28 cellular contexts compared by ENCODE assay signal in the genomic region with DNA sequence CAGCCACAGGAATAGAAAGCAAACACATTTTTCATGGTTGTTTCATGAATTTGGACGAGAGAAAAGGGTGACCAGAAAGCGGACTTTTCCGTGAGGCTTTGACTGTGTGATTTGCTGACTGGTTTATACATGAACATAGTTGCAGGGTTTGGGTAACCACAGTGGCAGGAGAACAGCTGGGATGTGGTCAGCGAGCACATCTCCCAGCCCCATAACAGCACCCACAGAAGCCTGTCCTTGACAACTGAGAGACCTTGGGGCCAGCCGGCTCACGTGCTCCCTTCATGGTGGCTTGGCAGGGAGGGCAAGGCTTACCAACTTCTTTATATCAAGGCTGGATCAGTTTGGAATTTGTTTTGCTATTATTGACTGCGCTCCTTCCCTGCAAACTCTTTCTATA. TPM values are rescaled to one million over a fixed set of nuclear protein-coding genes. Genes with fewer than 3 reads are reported as not detected.
"Had no signal": no experiment of that assay in that cellular context is flagged by ENCODE, and none has a peak within 500 bp of the region (broad histone marks: within the 10 kb centered on the region; RNA-seq: fewer than 3 reads in every experiment).

No MANE protein-coding gene starts in this region.

- H3K9me3 ChIP-seq: adrenal gland, SJSA1 had no signal

- H3K4me3 ChIP-seq: adrenal gland, SJSA1 had no signal

- ATAC-seq: activated CD4-positive, CD25-positive, alpha-beta regulatory T cell treated with anti-CD3 and anti-CD28 coated beads, Interleukin-2, amount 50 U/mL, for 24 hours; activated CD8-positive, alpha-beta T cell treated with anti-CD3 and anti-CD28 coated beads for 36 hours; activated T-cell treated with anti-CD3 and anti-CD28 coated beads, Interleukin-2, amount 50 U/mL, for 72 hours; SK-N-SH treated with all-trans-retinoic acid at 6 μM for 48 hours had no signal

- H3K4me1 ChIP-seq: adrenal gland, SJSA1 had no signal

- H3K36me3 ChIP-seq: adrenal gland, SJSA1 had no signal

- DNase-seq: activated CD4-positive, alpha-beta T cell treated with anti-CD3 and anti-CD28 coated beads for 4 hours; activated CD8-positive, alpha-beta memory T cell treated with anti-CD3 and anti-CD28 coated beads, Interleukin-2, amount 50 U/mL, for 4 hours; activated CD8-positive, alpha-beta T cell treated with anti-CD3 and anti-CD28 coated beads for 36 hours; activated gamma-delta T cell treated with Interleukin-2 at 50 U/mL for 16 hours; activated naive CD4-positive, alpha-beta T cell treated with anti-CD3 and anti-CD28 coated beads, Interleukin-2, amount 10 ng/mL, durations not matched to agents 7 days and 5 days; activated naive CD8-positive, alpha-beta T cell treated with anti-CD3 and anti-CD28 coated beads, Interleukin-2, amount 10 ng/mL, durations not matched to agents 7 days and 5 days; activated T-cell treated with anti-CD3 and anti-CD28 coated beads, Interleukin-2, amount 50 U/mL, for 72 hours; adrenal gland; anterior cingulate cortex; MM.1S; NCI-H1092 treated with DMSO at 0.1 percent for 48 hours; NCI-H1417 treated with DMSO at 0.1 percent for 48 hours; NCI-H1694; NCI-H2029; NCI-H2107; NCI-H2171 treated with DMSO at 0.1 percent for 48 hours; NCI-H226; NCI-H526; NCI-H774; Right ventricle myocardium superior; SW 1271 had no signal

- H3K27ac ChIP-seq: adrenal gland, RWPE1, SJSA1 had no signal

- H3K27me3 ChIP-seq: SJSA1 had no signal

RNA-seq across cellular contexts. Expression of a gene that starts 13.2 kb away (rescaled TPM):
- total RNA-seq: activated CD8-positive, alpha-beta T cell treated with anti-CD3 and anti-CD28 coated beads for 36 hours; activated T-helper 2 cell treated with anti-CD3 and anti-CD28 coated beads, Interferon-gamma antibody, Interleukin-2, Interleukin-4, amounts not matched to agents 10 μg/mL and 5 μg/mL and 100 μg/mL, durations not matched to agents 14 hours and 24 hours and 36 hours; OCI-LY7 had no signal
- polyA plus RNA-seq: IgD-negative memory B cell had no signal
